ENCODE assay signal across 13 cellular contexts in the genomic region with DNA sequence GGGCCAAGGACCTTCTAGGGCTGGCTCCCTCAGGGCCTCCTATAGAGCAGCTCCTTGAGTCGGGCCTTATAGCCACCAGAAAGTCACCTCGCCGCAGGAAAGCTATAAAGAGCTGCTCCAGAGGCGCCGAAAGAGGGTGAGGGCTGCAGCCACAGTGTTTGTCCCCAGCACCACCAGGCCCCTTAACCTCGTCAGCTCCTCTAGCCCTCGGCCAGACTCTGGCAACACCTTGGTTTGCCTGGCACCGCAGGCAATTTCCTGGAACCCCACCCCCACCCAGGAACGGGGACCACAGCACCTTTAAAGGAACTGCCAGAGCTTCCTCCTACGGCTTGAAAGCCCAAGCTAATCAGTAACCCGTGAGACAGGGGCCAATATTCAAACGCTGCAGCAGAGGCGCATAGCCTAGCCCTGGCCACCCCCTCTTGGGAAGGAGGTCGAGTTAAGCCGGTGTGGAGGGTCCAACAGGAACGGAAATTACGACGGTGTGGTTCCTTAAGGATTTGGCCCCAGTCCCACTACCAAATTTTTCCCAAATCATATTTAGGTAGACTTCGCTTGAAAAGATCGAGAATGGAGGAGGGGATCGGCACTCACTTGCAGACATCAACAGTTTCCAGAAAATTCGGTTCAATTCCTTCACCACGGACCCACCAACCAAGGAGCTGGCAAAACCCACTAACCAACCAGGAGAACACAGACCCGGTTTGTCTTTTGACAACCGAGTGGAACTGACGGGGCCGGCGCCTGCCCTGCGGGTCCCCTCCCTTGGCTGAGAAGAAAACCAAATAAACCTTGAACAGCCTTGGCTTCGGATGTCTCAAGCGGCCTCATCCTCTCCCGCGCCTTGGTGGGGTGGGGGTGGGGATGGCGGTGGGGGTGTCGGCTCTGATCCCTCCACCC. TPM values are rescaled to one million over a fixed set of nuclear protein-coding genes. Genes with fewer than 3 reads are reported as not detected.
A peak's percentile ranks its signal among the peaks of the same experiment; 100 is the strongest.
DNase-seq lines count a peak whose midpoint lies in the region; ATAC-seq and TF ChIP-seq lines count a peak whose summit lies in the region.
"Had no signal": no experiment of that assay in that cellular context is flagged by ENCODE, and none has a peak within 500 bp of the region (broad histone marks: within the 10 kb centered on the region; RNA-seq: fewer than 3 reads in every experiment).

No MANE protein-coding gene starts in this region.

- H3K4me1 Mint-ChIP-seq in stimulated activated naive CD8-positive, alpha-beta T cell treated with anti-CD3 and anti-CD28 coated beads, Interleukin-15, amount 100 ng/mL, for 72 hours: peaks cover 46% of the 10 kb centered on the region

- no peak overlapping the region for H2BK5ac ChIP-seq in mesenchymal stem cell (ENCODE audit: low read depth, low read length, poor library complexity, severe bottlenecking)

- H3K9me3 ChIP-seq in ascending aorta: no peaks in the 10 kb centered on the region
- H3K9me3 ChIP-seq in mesenchymal stem cell (ENCODE audit: control insufficient read depth, low read length): no peaks in the 10 kb centered on the region
- H3K9me3 ChIP-seq in vagina: no peaks in the 10 kb centered on the region
- H3K9me3 ChIP-seq: esophagus squamous epithelium, SK-N-SH had no signal

- peak overlapping the region; percentile 91 for H3K4me2 ChIP-seq in mesenchymal stem cell (ENCODE audit: low read length, poor library complexity, severe bottlenecking)
- H3K4me2 ChIP-seq: SK-N-SH had no signal

- peak overlapping the region; percentile 96 for H3K9ac ChIP-seq in mesenchymal stem cell (ENCODE audit: low read length)
- H3K9ac ChIP-seq: SK-N-SH had no signal

- TF ChIP-seq POLR2A in vagina (IDR thresholded peaks at IDR 0.05): no peak

- H3K4me1 ChIP-seq in ascending aorta: peaks cover 4 to 21% of the 10 kb centered on the region in 2 donors
- H3K4me1 ChIP-seq in mesenchymal stem cell (ENCODE audit: control insufficient read depth, insufficient read depth, low read depth, low read length): peaks cover 24% of the 10 kb centered on the region
- peaks cover 32% of the 10 kb centered on the region for H3K4me1 ChIP-seq in vagina

- H3K27ac Mint-ChIP-seq in stimulated activated naive CD8-positive, alpha-beta T cell treated with anti-CD3 and anti-CD28 coated beads, Interleukin-15, amount 100 ng/mL, for 72 hours: no peak overlapping the region

- H3K27me3 Mint-ChIP-seq in stimulated activated naive CD8-positive, alpha-beta T cell treated with anti-CD3 and anti-CD28 coated beads, Interleukin-15, amount 100 ng/mL, for 72 hours: peaks cover 100% of the 10 kb centered on the region

- H3K4me3 ChIP-seq in ascending aorta (peak overlapping the region; percentile 46 to 70), mesenchymal stem cell (ENCODE audit: insufficient read depth in 1 of 2, low read depth in 1 of 2, low read length in 2 of 2) (peak overlapping the region; percentile 61 to 92), vagina (peak overlapping the region; percentile 39 to 41)

- no peak for TF ChIP-seq CTCF in ascending aorta (IDR thresholded peaks at IDR 0.05)
- TF ChIP-seq CTCF in vagina (IDR thresholded peaks at IDR 0.05): no peak

- peak overlapping the region; percentile 37 to 94 for H3K23ac ChIP-seq in mesenchymal stem cell (ENCODE audit: low read length in 2 of 2)

- H3K79me1 ChIP-seq in mesenchymal stem cell (replicated peaks; ENCODE audit: low read length, poor library complexity, severe bottlenecking): peaks cover 3% of the 10 kb centered on the region

- no peaks in the 10 kb centered on the region for H3K36me3 ChIP-seq in ascending aorta
- H3K36me3 ChIP-seq in mesenchymal stem cell (ENCODE audit: control insufficient read depth in 1 of 2, insufficient read depth in 2 of 2, low read depth in 1 of 2, low read length in 2 of 2): peaks cover 0 to 3% of the 10 kb centered on the region in 2 experiments
- H3K36me3 ChIP-seq in vagina: no peaks in the 10 kb centered on the region
- H3K36me3 ChIP-seq: esophagus squamous epithelium had no signal

- peak overlapping the region in 1 of 2 experiments; percentile 63 for H3K4ac ChIP-seq in mesenchymal stem cell (ENCODE audit: low read depth in 1 of 2, low read length in 2 of 2)

- intact Hi-C loops in ascending aorta (cut with DNase I) (no loop called here), vagina (cut with DNase I) (no loop called here)

- H2BK12ac ChIP-seq in mesenchymal stem cell (ENCODE audit: low read length in 2 of 2): peak overlapping the region in 1 of 2 experiments; percentile 42

- H3K4me3 Mint-ChIP-seq in stimulated activated naive CD8-positive, alpha-beta T cell treated with anti-CD3 and anti-CD28 coated beads, Interleukin-15, amount 100 ng/mL, for 72 hours: peak overlapping the region in 1 of 2 donors; percentile 8
- H3K4me3 Mint-ChIP-seq: central memory CD8-positive, alpha-beta T cell had no signal

- peak; percentile 4 for ATAC-seq in stimulated activated naive CD8-positive, alpha-beta T cell treated with anti-CD3 and anti-CD28 coated beads, Interleukin-15, amount 100 ng/mL, for 72 hours
- ATAC-seq in stimulated activated naive CD8-positive, alpha-beta T cell treated with anti-CD3 and anti-CD28 coated beads, Interleukin-15, Interleukin-2, amounts not matched to agents 100 U/mL and 50 U/mL, for 24 hours: no peak

- peak overlapping the region; percentile 57 for H2AK5ac ChIP-seq in mesenchymal stem cell (ENCODE audit: low read length, severe bottlenecking)

- peak overlapping the region; percentile 81 to 87 for H3K14ac ChIP-seq in mesenchymal stem cell (ENCODE audit: low read length in 2 of 2)

- WGBS in mesenchymal stem cell: 2% methylated on average over 30 of the region's 35 CpGs

- peak overlapping the region; percentile 71 to 78 for H3K18ac ChIP-seq in mesenchymal stem cell (ENCODE audit: low read depth in 1 of 2, low read length in 2 of 2)

- DNase-seq in stimulated activated naive CD8-positive, alpha-beta T cell treated with anti-CD3 and anti-CD28 coated beads, Interleukin-15, amount 100 ng/mL, for 72 hours: no peak
- DNase-seq in stimulated activated naive CD8-positive, alpha-beta T cell treated with anti-CD3 and anti-CD28 coated beads, Interleukin-15, Interleukin-2, amounts not matched to agents 100 U/mL and 50 U/mL, for 24 hours: no peak
- DNase-seq in ascending aorta (ENCODE audit: low spot score in 2 of 2): no peak
- no peak for DNase-seq in mesenchymal stem cell
- no peak for DNase-seq in vagina (ENCODE audit: extremely low spot score in 2 of 2)
- DNase-seq in stimulated activated CD4-positive, alpha-beta T cell treated with anti-CD3 and anti-CD28 coated beads, Interleukin-15, amount 100 ng/mL, for 24 hours: no peak
- DNase-seq in hepatic stellate cell (ENCODE audit: low spot score): no peak
- DNase-seq in RPMI8226: no peak
- DNase-seq: esophagus squamous epithelium, NCI-H1048, NCI-H524 treated with DMSO at 0.1 percent for 48 hours had no signal

- H4K91ac ChIP-seq in mesenchymal stem cell (ENCODE audit: low read length): peak overlapping the region; percentile 65

- H3K27ac ChIP-seq in ascending aorta (no peak overlapping the region), mesenchymal stem cell (ENCODE audit: low read length, poor library complexity, severe bottlenecking) (peak overlapping the region; percentile 68), vagina (no peak overlapping the region)
- H3K27ac ChIP-seq: esophagus squamous epithelium had no signal

- peak overlapping the region; percentile 84 for H2BK120ac ChIP-seq in mesenchymal stem cell (ENCODE audit: low read depth, low read length)

- H2AFZ ChIP-seq in mesenchymal stem cell (ENCODE audit: low read depth, low read length): no peak overlapping the region

- H3K9me3 Mint-ChIP-seq in stimulated activated naive CD8-positive, alpha-beta T cell treated with anti-CD3 and anti-CD28 coated beads, Interleukin-15, amount 100 ng/mL, for 72 hours: no peaks in the 10 kb centered on the region
- H3K9me3 Mint-ChIP-seq: central memory CD8-positive, alpha-beta T cell had no signal

- H3K27me3 ChIP-seq in ascending aorta: no peaks in the 10 kb centered on the region
- H3K27me3 ChIP-seq in mesenchymal stem cell (ENCODE audit: control insufficient read depth in 1 of 2, insufficient read depth in 1 of 2, low read length in 2 of 2): no peaks in the 10 kb centered on the region
- no peaks in the 10 kb centered on the region for H3K27me3 ChIP-seq in vagina

- H2BK15ac ChIP-seq in mesenchymal stem cell (ENCODE audit: low read depth, poor library complexity, severe bottlenecking): no peak overlapping the region

- H4K8ac ChIP-seq in mesenchymal stem cell (ENCODE audit: low read length): peak overlapping the region; percentile 56

RNA-seq across cellular contexts. Expression of a gene that starts 3.0 kb away (rescaled TPM):
- total RNA-seq in ascending aorta (5.1 TPM), vagina (1.2 TPM)
- polyA plus RNA-seq in mesenchymal stem cell (2013, experiment 1 of 2): 37.1 TPM
- 35.9 TPM for polyA plus RNA-seq in mesenchymal stem cell (2013, experiment 2 of 2)
- polyA plus RNA-seq: SK-N-SH had no signal

RNA-seq across cellular contexts. Expression of a gene that starts 8.2 kb away (rescaled TPM):
- total RNA-seq in ascending aorta (0.53 TPM), vagina (0.74 TPM)
- polyA plus RNA-seq in mesenchymal stem cell (2013, experiment 1 of 2): 15.0 TPM
- polyA plus RNA-seq in mesenchymal stem cell (2013, experiment 2 of 2): 14.1 TPM
- total RNA-seq: esophagus squamous epithelium had no signal
- polyA plus RNA-seq: SK-N-SH had no signal

RNA-seq across cellular contexts. Expression of a gene that starts 9.0 kb away (rescaled TPM):
- 15.0 TPM for total RNA-seq in ascending aorta
- polyA plus RNA-seq in mesenchymal stem cell (2013, experiment 1 of 2): 108 TPM
- 115 TPM for polyA plus RNA-seq in mesenchymal stem cell (2013, experiment 2 of 2)
- total RNA-seq in vagina: 3.2 TPM
- polyA plus RNA-seq: SK-N-SH had no signal

RNA-seq across cellular contexts. Expression of a gene that starts 11.7 kb away (rescaled TPM):
- 19.3 TPM for total RNA-seq in ascending aorta
- 39.4 TPM for polyA plus RNA-seq in mesenchymal stem cell (2013, experiment 1 of 2)
- 35.7 TPM for polyA plus RNA-seq in mesenchymal stem cell (2013, experiment 2 of 2)
- 17.7 TPM for total RNA-seq in vagina

RNA-seq across cellular contexts. Expression of a gene that starts 13.3 kb away (rescaled TPM):
- not detected for total RNA-seq in ascending aorta
- polyA plus RNA-seq in mesenchymal stem cell (2013, experiment 1 of 2): 53.4 TPM
- polyA plus RNA-seq in mesenchymal stem cell (2013, experiment 2 of 2): 50.0 TPM
- total RNA-seq in vagina: not detected
- total RNA-seq: esophagus squamous epithelium had no signal
- polyA plus RNA-seq: SK-N-SH had no signal
